ENCODE assay signal across 8 cellular contexts in genomic region chr4:9151814-9152181, GRCh38. TPM values are rescaled to one million over a fixed set of nuclear protein-coding genes. Genes with fewer than 3 reads are reported as not detected.
DNase-seq lines count a peak whose midpoint lies in the region; ATAC-seq and TF ChIP-seq lines count a peak whose summit lies in the region.
"Not testable (repeated sequence)": the region's sequence is repeated elsewhere in the genome, so short reads cannot be mapped to it uniquely, and the experiment has no call there.

No MANE protein-coding gene starts in this region.

- H3K4me3 Mint-ChIP-seq in HFFc6 (peak overlapping the region; percentile 94), T-cell (peak overlapping the region; percentile 92 to 94 (median 93)), immature natural killer cell (peak overlapping the region; percentile 97 to 100 (median 98))
- H3K4me3 Mint-ChIP-seq in naive thymus-derived CD8-positive, alpha-beta T cell: peak overlapping the region; percentile 92 to 99 (median 98)
- peak overlapping the region; percentile 80 for H3K4me3 Mint-ChIP-seq in stimulated activated effector memory CD8-positive, alpha-beta T cell treated with anti-CD3 and anti-CD28 coated beads, Interleukin-12 subunit alpha, Interleukin-12 subunit beta, amount 100 ng/mL, for 72 hours

- H3K4me3 ChIP-seq in AG10803 (ENCODE audit: low read length) (peak overlapping the region; percentile 72), epithelial cell of esophagus (ENCODE audit: low read length) (peak overlapping the region; percentile 52)

- DNase-seq in AG10803 (ENCODE audit: low read depth): peak; percentile 2
- not testable (repeated sequence) for DNase-seq in HFFc6; epithelial cell of esophagus (ENCODE audit: low read depth); immature natural killer cell; stimulated activated effector memory CD8-positive, alpha-beta T cell treated with anti-CD3 and anti-CD28 coated beads, Interleukin-12 subunit alpha, Interleukin-12 subunit beta, amount 100 ng/mL, for 72 hours (ENCODE audit: low spot score in 2 of 2)
- peak in 3 of 34 experiments; percentile 2 to 15 (median 7) for DNase-seq in T-cell
- peak in 2 of 10 donors; percentile 6 to 25 for DNase-seq in naive thymus-derived CD8-positive, alpha-beta T cell

- H3K4me1 Mint-ChIP-seq in HFFc6 (ENCODE audit: low read depth) (peaks cover 61% of the 10 kb centered on the region), T-cell (peaks cover 6 to 20% (median 13%) of the 10 kb centered on the region in 3 donors), immature natural killer cell (peaks cover 6 to 11% of the 10 kb centered on the region in 2 donors)
- H3K4me1 Mint-ChIP-seq in naive thymus-derived CD8-positive, alpha-beta T cell: not testable (repeated sequence)
- H3K4me1 Mint-ChIP-seq in stimulated activated effector memory CD8-positive, alpha-beta T cell treated with anti-CD3 and anti-CD28 coated beads, Interleukin-12 subunit alpha, Interleukin-12 subunit beta, amount 100 ng/mL, for 72 hours: peaks cover 11% of the 10 kb centered on the region

- not testable (repeated sequence) for H3K9me3 Mint-ChIP-seq in HFFc6; T-cell; immature natural killer cell; naive thymus-derived CD8-positive, alpha-beta T cell; stimulated activated effector memory CD8-positive, alpha-beta T cell treated with anti-CD3 and anti-CD28 coated beads, Interleukin-12 subunit alpha, Interleukin-12 subunit beta, amount 100 ng/mL, for 72 hours

- POLR2A ChIA-PET in T-cell (lab: Charles Lee): not testable (repeated sequence)
- POLR2A ChIA-PET in naive thymus-derived CD8-positive, alpha-beta T cell (lab: Charles Lee): interaction anchor here (1.0 kb wide), 1 partner anchor 965 kb away, joined by 3 read pairs; the partner anchor contains the start of gene WDR1

- not testable (repeated sequence) for ATAC-seq in T-cell (replicated peaks in 1 of 4); naive thymus-derived CD8-positive, alpha-beta T cell; stimulated activated effector memory CD8-positive, alpha-beta T cell treated with anti-CD3 and anti-CD28 coated beads, Interleukin-12 subunit alpha, Interleukin-12 subunit beta, amount 100 ng/mL, for 72 hours

- H3K27ac ChIP-seq in angular gyrus (ENCODE audit: low read depth, low read length): peak overlapping the region; percentile 76

- not testable (repeated sequence) for TF ChIP-seq CTCF in AG10803 (conservative IDR thresholded peaks at IDR 0.05; ENCODE audit: low read length); HFFc6 (IDR thresholded peaks at IDR 0.05); epithelial cell of esophagus (IDR thresholded peaks at IDR 0.05; ENCODE audit: insufficient read depth, low read depth, low read length, missing control alignments)

- H3K27ac Mint-ChIP-seq in HFFc6: peak overlapping the region; percentile 91
- peak overlapping the region; percentile 73 to 100 for H3K27ac Mint-ChIP-seq in T-cell
- peak overlapping the region in 5 of 6 donors; percentile 34 to 100 (median 76) for H3K27ac Mint-ChIP-seq in immature natural killer cell
- peak overlapping the region; percentile 40 to 100 (median 100) for H3K27ac Mint-ChIP-seq in naive thymus-derived CD8-positive, alpha-beta T cell
- peak overlapping the region; percentile 97 for H3K27ac Mint-ChIP-seq in stimulated activated effector memory CD8-positive, alpha-beta T cell treated with anti-CD3 and anti-CD28 coated beads, Interleukin-12 subunit alpha, Interleukin-12 subunit beta, amount 100 ng/mL, for 72 hours

- H3K27me3 Mint-ChIP-seq in HFFc6 (ENCODE audit: insufficient read depth); T-cell; immature natural killer cell (ENCODE audit: low read depth in 3 of 3); naive thymus-derived CD8-positive, alpha-beta T cell: not testable (repeated sequence)

- H3K36me3 Mint-ChIP-seq in HFFc6 (ENCODE audit: low read depth); T-cell; immature natural killer cell; naive thymus-derived CD8-positive, alpha-beta T cell; stimulated activated effector memory CD8-positive, alpha-beta T cell treated with anti-CD3 and anti-CD28 coated beads, Interleukin-12 subunit alpha, Interleukin-12 subunit beta, amount 100 ng/mL, for 72 hours: not testable (repeated sequence)

- CTCF ChIA-PET in T-cell (lab: Charles Lee): not testable (repeated sequence)

RNA-seq across cellular contexts. Expression of gene FAM90A26, which starts 18.4 kb away (rescaled TPM):
- not detected for total RNA-seq in HFFc6 (2021; fragmentation: NEBNext Ultra II Directional; extraction: Animal tissue kit (Norgen Biotek cat#: 25700))
- total RNA-seq in T-cell: not detected
- polyA plus RNA-seq in immature natural killer cell: not detected
- total RNA-seq in naive thymus-derived CD8-positive, alpha-beta T cell: not detected
- not detected for polyA plus RNA-seq in naive thymus-derived CD8-positive, alpha-beta T cell

RNA-seq across cellular contexts. Expression of gene USP17L10, which starts 58.7 kb away (rescaled TPM):
- not detected for total RNA-seq in HFFc6 (2021; fragmentation: NEBNext Ultra II Directional; extraction: Animal tissue kit (Norgen Biotek cat#: 25700))
- not detected for total RNA-seq in T-cell
- polyA plus RNA-seq in immature natural killer cell: not detected
- total RNA-seq in naive thymus-derived CD8-positive, alpha-beta T cell: not detected
- not detected for polyA plus RNA-seq in naive thymus-derived CD8-positive, alpha-beta T cell
